Comparison of ENCODE assay signal across 19 cellular contexts in genomic region chr4:8859550-8860095, GRCh38. TPM values are rescaled to one million over a fixed set of nuclear protein-coding genes. Genes with fewer than 3 reads are reported as not detected.
"Had no signal": no experiment of that assay in that cellular context is flagged by ENCODE, and none has a peak within 500 bp of the region (broad histone marks: within the 10 kb centered on the region; RNA-seq: fewer than 3 reads in every experiment).

No MANE protein-coding gene starts in this region.

- H3K4me3 ChIP-seq: cardiac muscle cell, dorsolateral prefrontal cortex, hepatocyte, skin epidermis, transverse colon had no signal

- H3K36me3 ChIP-seq: cardiac muscle cell, transverse colon had no signal

- H3K9me3 Mint-ChIP-seq: activated T-helper 2 cell treated with anti-CD3 and anti-CD28 coated beads, Interferon-gamma antibody, Interleukin-2, Interleukin-4, amounts not matched to agents 10 μg/mL and 5 μg/mL and 100 μg/mL, durations not matched to agents 14 hours and 24 hours and 36 hours; nephron progenitor cell had no signal

- H3K4me1 ChIP-seq: parathyroid adenoma had no signal

- DNase-seq: activated CD4-positive, alpha-beta T cell treated with anti-CD3 and anti-CD28 coated beads for 48 hours; activated naive CD4-positive, alpha-beta T cell treated with anti-CD3 and anti-CD28 coated beads, Interleukin-2, amount 50 U/mL, for 16 hours; activated T-cell treated with anti-CD3 and anti-CD28 coated beads, Interleukin-2, amount 50 U/mL, for 1 hour; dorsolateral prefrontal cortex; nephron progenitor cell; SHP77 treated with DMSO at 0.1 percent for 48 hours; stimulated activated CD4-positive, alpha-beta T cell treated with anti-CD3 and anti-CD28 coated beads, Interleukin-4, amount 100 ng/mL, for 24 hours; stimulated activated naive CD8-positive, alpha-beta T cell treated with anti-CD3 and anti-CD28 coated beads, Interleukin-15, Interleukin-2, amounts not matched to agents 100 U/mL and 50 U/mL, for 24 hours; T-helper 17 cell; transverse colon had no signal

- H3K79me2 ChIP-seq: hepatocyte, parathyroid adenoma had no signal

- H2AFZ ChIP-seq: hepatocyte, parathyroid adenoma had no signal

- H3K4me3 Mint-ChIP-seq: nephron progenitor cell had no signal

- ATAC-seq: SK-N-SH treated with all-trans-retinoic acid at 6 μM for 48 hours; stimulated activated naive CD8-positive, alpha-beta T cell treated with anti-CD3 and anti-CD28 coated beads, Interleukin-15, Interleukin-2, amounts not matched to agents 100 U/mL and 50 U/mL, for 24 hours; T-helper 17 cell had no signal

- H3K27ac ChIP-seq: cardiac muscle cell, dorsolateral prefrontal cortex, hepatocyte, parathyroid adenoma, skin epidermis, transverse colon had no signal

- H3K27ac Mint-ChIP-seq: activated T-helper 2 cell treated with anti-CD3 and anti-CD28 coated beads, Interferon-gamma antibody, Interleukin-2, Interleukin-4, amounts not matched to agents 10 μg/mL and 5 μg/mL and 100 μg/mL, durations not matched to agents 14 hours and 24 hours and 36 hours; nephron progenitor cell; T-helper 17 cell had no signal

- H3K9me3 ChIP-seq: transverse colon had no signal

RNA-seq across cellular contexts. Expression of gene HMX1, which starts 12.0 kb away (rescaled TPM):
- total RNA-seq: activated T-helper 2 cell treated with anti-CD3 and anti-CD28 coated beads, Interferon-gamma antibody, Interleukin-2, Interleukin-4, amounts not matched to agents 10 μg/mL and 5 μg/mL and 100 μg/mL, durations not matched to agents 14 hours and 24 hours and 36 hours; cardiac muscle cell; hepatocyte; kidney epithelial cell; mesenteric fat pad; T-helper 17 cell; transverse colon had no signal
- polyA plus RNA-seq: esophagus, hepatocyte had no signal
